9 cellular contexts compared by ENCODE assay signal in the genomic region with DNA sequence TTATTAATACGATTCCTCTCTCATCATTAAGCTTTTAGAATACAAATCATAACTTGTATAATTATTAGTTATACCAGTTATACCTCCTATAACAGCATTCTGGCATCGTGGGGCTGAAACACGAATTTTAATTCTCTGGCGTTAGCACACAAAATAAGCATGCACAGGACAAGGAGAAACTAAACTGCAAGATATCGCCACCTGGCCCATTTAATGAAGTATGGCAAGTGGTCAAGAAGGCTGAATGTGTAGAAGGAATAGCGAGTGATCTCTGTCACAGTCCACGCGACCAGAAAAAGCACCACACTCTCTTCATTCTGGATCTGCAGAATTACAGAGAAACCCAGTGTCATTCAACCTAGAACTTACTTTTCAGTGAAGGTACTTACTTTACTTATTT. TPM values are rescaled to one million over a fixed set of nuclear protein-coding genes. Genes with fewer than 3 reads are reported as not detected.
DNase-seq lines count a peak whose midpoint lies in the region; ATAC-seq lines count a peak whose summit lies in the region.
"Had no signal": no experiment of that assay in that cellular context is flagged by ENCODE, and none has a peak within 500 bp of the region (broad histone marks: within the 10 kb centered on the region; RNA-seq: fewer than 3 reads in every experiment).

No MANE protein-coding gene starts in this region.

- H4K91ac ChIP-seq in trophoblast cell (ENCODE audit: low read depth, low read length), result no peak overlapping the region

- no peak overlapping the region for H3K4me2 ChIP-seq in trophoblast cell (ENCODE audit: low read length)
- H3K4me2 ChIP-seq: BLaER1 had no signal

- no CpG with 5 or more reads among the region's 8 CpGs for WGBS in trophoblast cell (ENCODE audit: extremely low coverage, insufficient coverage, insufficient read length)

- H2BK12ac ChIP-seq in trophoblast cell (ENCODE audit: low read length), result no peak overlapping the region

- no peak overlapping the region for H3K4me3 ChIP-seq in MG63
- H3K4me3 ChIP-seq in trophoblast cell (ENCODE audit: low read depth, low read length), result no peak overlapping the region
- H3K4me3 ChIP-seq: BLaER1 had no signal

- H2AFZ ChIP-seq in trophoblast cell (ENCODE audit: insufficient read depth, low read length, poor library complexity), result no peak overlapping the region

- DNase-seq in NCI-H82 (lab: John Stamatoyannopoulos, UW) (peak; percentile 34), NCI-H82 treated with DMSO at 0.1 percent for 48 hours (lab: John Stamatoyannopoulos, UW; ENCODE audit: unreplicated experiment) (no peak), MG63 (peak; percentile 12), cerebellar cortex (ENCODE audit: low spot score) (peak; percentile 69), trophoblast cell (peak; percentile 21 to 46)
- DNase-seq in stimulated activated CD4-positive, alpha-beta T cell treated with anti-CD3 and anti-CD28 coated beads, Interleukin-2, amount 100 ng/mL, for 24 hours, result no peak
- DNase-seq in activated CD8-positive, alpha-beta memory T cell treated with anti-CD3 and anti-CD28 coated beads, Interleukin-2, amount 50 U/mL, for 48 hours, result no peak

- no peak overlapping the region for H3K27ac ChIP-seq in trophoblast cell (ENCODE audit: low read depth, low read length)
- H3K27ac ChIP-seq: BLaER1 had no signal

- H3K4me1 ChIP-seq in trophoblast cell (ENCODE audit: control insufficient read depth in 1 of 2, insufficient read depth in 2 of 2, low read length in 2 of 2), result no peaks in the 10 kb centered on the region
- H3K4me1 ChIP-seq: BLaER1 had no signal

- no peak overlapping the region for H3K18ac ChIP-seq in trophoblast cell (ENCODE audit: low read length)

- no peak overlapping the region for H4K8ac ChIP-seq in trophoblast cell (ENCODE audit: low read depth, low read length)

- no peak overlapping the region for H3K23ac ChIP-seq in trophoblast cell (ENCODE audit: low read length)

- H2BK5ac ChIP-seq in trophoblast cell (ENCODE audit: low read depth, low read length, poor library complexity), result no peak overlapping the region

- H3K27me3 ChIP-seq in MG63 (no peaks in the 10 kb centered on the region), trophoblast cell (ENCODE audit: insufficient read depth, low read length) (no peaks in the 10 kb centered on the region)
- H3K27me3 ChIP-seq: BLaER1 had no signal

- no peak overlapping the region for H3K14ac ChIP-seq in trophoblast cell (ENCODE audit: low read length)

- H3K79me2 ChIP-seq in trophoblast cell (ENCODE audit: control insufficient read depth, insufficient read depth, low read length, poor library complexity), result no peaks in the 10 kb centered on the region

- no peaks in the 10 kb centered on the region for H3K79me1 ChIP-seq in trophoblast cell (ENCODE audit: low read length)

- no peak overlapping the region for H2BK120ac ChIP-seq in trophoblast cell (ENCODE audit: insufficient read depth, low read length, poor library complexity)

- no peak overlapping the region for H3K4ac ChIP-seq in trophoblast cell (ENCODE audit: low read depth, low read length)

- H3K9me3 ChIP-seq in MG63 (no peaks in the 10 kb centered on the region), trophoblast cell (ENCODE audit: insufficient read depth, low read depth, low read length) (no peaks in the 10 kb centered on the region)
- H3K9me3 ChIP-seq: BLaER1 had no signal

- ATAC-seq in GM21576 (IDR thresholded peaks at IDR 0.05; ENCODE audit: unreplicated experiment), result no peak

- no peak overlapping the region for H2AK5ac ChIP-seq in trophoblast cell (ENCODE audit: low read length)

- H4K12ac ChIP-seq in trophoblast cell (ENCODE audit: low read depth, low read length), result no peak overlapping the region

- H3K36me3 ChIP-seq in MG63 (peaks cover 21% of the 10 kb centered on the region), trophoblast cell (ENCODE audit: control insufficient read depth in 1 of 2, insufficient read depth in 2 of 2, low read length in 2 of 2) (peaks cover 0 to 2% of the 10 kb centered on the region in 2 experiments)

- H3K9ac ChIP-seq in trophoblast cell (ENCODE audit: low read length), result no peak overlapping the region
- H3K9ac ChIP-seq: BLaER1 had no signal

RNA-seq across cellular contexts. Expression of a gene that starts 18.1 kb away (rescaled TPM):
- total RNA-seq in MG63 (2014; rRNA removed; shearing (Covaris generic); ENCODE audit: low replicate concordance), result 37.3 and 71.8 TPM in 2 replicates
- polyA plus RNA-seq in trophoblast cell (2013), result 21.9 and 27.2 TPM in 2 replicates

RNA-seq across cellular contexts. Expression of a gene that starts 44.9 kb away (rescaled TPM):
- total RNA-seq in MG63 (2014; rRNA removed; shearing (Covaris generic); ENCODE audit: low replicate concordance), result 9.3 and 13.6 TPM in 2 replicates
- polyA plus RNA-seq in trophoblast cell (2013), result 27.8 and 28.9 TPM in 2 replicates

Comparison
In these comparisons a context has a peak if more than half of its experiments do, and no peak if none do; other contexts are left out.
1. DNase-seq: peak in NCI-H82 (single experiment), MG63 (single experiment), cerebellar cortex (single experiment) and trophoblast cell (2 of 2); none in NCI-H82 treated with DMSO at 0.1 percent for 48 hours (single experiment), stimulated activated CD4-positive, alpha-beta T cell treated with anti-CD3 and anti-CD28 coated beads, Interleukin-2, amount 100 ng/mL, for 24 hours (0 of 2) and activated CD8-positive, alpha-beta memory T cell treated with anti-CD3 and anti-CD28 coated beads, Interleukin-2, amount 50 U/mL, for 48 hours (single experiment).